In genomic region chr20:57708694-57709673, GRCh38 we compare ENCODE assay signal across 8 cellular contexts. TPM values are rescaled to one million over a fixed set of nuclear protein-coding genes. Genes with fewer than 3 reads are reported as not detected.
A peak's percentile ranks its signal among the peaks of the same experiment; 100 is the strongest.
DNase-seq lines count a peak whose midpoint lies in the region; ATAC-seq and TF ChIP-seq lines count a peak whose summit lies in the region.

No MANE protein-coding gene starts in this region.

- H3K27me3 ChIP-seq in heart left ventricle (peaks cover 0 to 3% (median 0%) of the 10 kb centered on the region in 9 donors), sigmoid colon (no peaks in the 10 kb centered on the region)

- H3K9me3 ChIP-seq in heart left ventricle: no peaks in the 10 kb centered on the region
- H3K9me3 ChIP-seq in sigmoid colon: no peaks in the 10 kb centered on the region

- H3K36me3 ChIP-seq in heart left ventricle (no peaks in the 10 kb centered on the region), sigmoid colon (no peaks in the 10 kb centered on the region)

- ATAC-seq in heart left ventricle (peak in 3 of 4 donors; percentile 6 to 19 (median 8)), HG02798 (IDR thresholded peaks at IDR 0.05; ENCODE audit: poor library complexity, unreplicated experiment) (no peak), HG03045 (IDR thresholded peaks at IDR 0.05; ENCODE audit: unreplicated experiment) (no peak)

- TF ChIP-seq CTCF in C4-2B (conservative IDR thresholded peaks at IDR 0.05) (no peak), heart left ventricle (IDR thresholded peaks at IDR 0.05) (no peak), sigmoid colon (IDR thresholded peaks at IDR 0.05) (no peak)

- H3K4me3 ChIP-seq in Jurkat, Clone E6-1 (ENCODE audit: low read length): peak overlapping the region; percentile 92
- H3K4me3 ChIP-seq in heart left ventricle (peak overlapping the region; percentile 33 to 96 (median 77)), sigmoid colon (peak overlapping the region; percentile 35 to 94 (median 74))

- no peak for DNase-seq in Jurkat, Clone E6-1 (ENCODE audit: low read depth, low spot score)
- DNase-seq in activated effector memory CD4-positive, alpha-beta T cell treated with Interleukin-2 at 50 U/mL for 16 hours: peak; percentile 16
- DNase-seq in heart left ventricle: peak in 3 of 5 donors; percentile 32 to 68 (median 62)
- DNase-seq in sigmoid colon: peak; percentile 79
- DNase-seq in DMS153 treated with DMSO at 0.1 percent for 48 hours (lab: John Stamatoyannopoulos, UW; ENCODE audit: unreplicated experiment): no peak

- H3K4me1 ChIP-seq in heart left ventricle (peaks cover 0 to 72% (median 34%) of the 10 kb centered on the region in 12 donors), sigmoid colon (peaks cover 0 to 54% (median 39%) of the 10 kb centered on the region in 4 donors)

- 2 to 3% (median 2%) methylated on average over 22 to 108 of the region's 108 CpGs for WGBS in heart left ventricle, 4 donors
- 1 to 6% methylated on average over 108 of the region's 108 CpGs for WGBS in sigmoid colon, 2 donors

- peak in 1 of 2 donors; percentile 66 for TF ChIP-seq POLR2A in heart left ventricle (IDR thresholded peaks at IDR 0.05)
- TF ChIP-seq POLR2A in sigmoid colon (IDR thresholded peaks at IDR 0.05): no peak

- H3K27ac ChIP-seq in C4-2B (peak overlapping the region; percentile 90), heart left ventricle (peak overlapping the region; percentile 23 to 98 (median 82)), sigmoid colon (peak overlapping the region; percentile 79 to 93 (median 84))

- intact Hi-C loops in heart left ventricle (cut with DNase I) (loop anchor here in 4 of 10 donors (2.0 to 5.0 kb wide), 3 partner anchors 37 to 54 kb away; no protein-coding TSS in a partner anchor), sigmoid colon (cut with DNase I) (loop anchor here (2.0 kb wide), 1 partner anchor 40 kb away; no protein-coding TSS in a partner anchor)

- no peak for TF ChIP-seq EP300 in sigmoid colon (IDR thresholded peaks at IDR 0.05)

RNA-seq across cellular contexts. Expression of gene PMEPA1, which starts 0.8 kb away (rescaled TPM):
- polyA plus RNA-seq in Jurkat, Clone E6-1 (2012; ENCODE audit: insufficient read depth, insufficient read length): 48.7 TPM
- 10 to 100 TPM; 25.1 to 91.4 (median 30.0) TPM for total RNA-seq in heart left ventricle
- 100 to 1,000 TPM in 1 of 2 donors, 10 to 100 TPM in 1; 12.6 to 115 TPM for polyA plus RNA-seq in heart left ventricle
- 10 to 100 TPM in 1 of 4 donors, 1 to 10 TPM in 3; 3.9 to 23.3 (median 7.5) TPM for total RNA-seq in sigmoid colon
- polyA plus RNA-seq in sigmoid colon: 10 to 100 TPM in 1 of 3 donors, 1 to 10 TPM in 2; 3.6 to 16.8 (median 6.5) TPM

Comparison
In these comparisons a context has a peak if more than half of its experiments do, and no peak if none do; other contexts are left out.
1. DNase-seq: peak in activated effector memory CD4-positive, alpha-beta T cell treated with Interleukin-2 at 50 U/mL for 16 hours (single experiment), heart left ventricle (3 of 5) and sigmoid colon (single experiment); none in Jurkat, Clone E6-1 (single experiment) and DMS153 treated with DMSO at 0.1 percent for 48 hours (single experiment).
2. ATAC-seq: peak in heart left ventricle (3 of 4); none in HG02798 (single experiment) and HG03045 (single experiment).
3. Peak in every context shown above with its lines, with median percentiles within 50 percentile points of each other: H3K27ac ChIP-seq and H3K4me3 ChIP-seq.